Comparison of ENCODE assay signal across 1 cellular context in the genomic region with DNA sequence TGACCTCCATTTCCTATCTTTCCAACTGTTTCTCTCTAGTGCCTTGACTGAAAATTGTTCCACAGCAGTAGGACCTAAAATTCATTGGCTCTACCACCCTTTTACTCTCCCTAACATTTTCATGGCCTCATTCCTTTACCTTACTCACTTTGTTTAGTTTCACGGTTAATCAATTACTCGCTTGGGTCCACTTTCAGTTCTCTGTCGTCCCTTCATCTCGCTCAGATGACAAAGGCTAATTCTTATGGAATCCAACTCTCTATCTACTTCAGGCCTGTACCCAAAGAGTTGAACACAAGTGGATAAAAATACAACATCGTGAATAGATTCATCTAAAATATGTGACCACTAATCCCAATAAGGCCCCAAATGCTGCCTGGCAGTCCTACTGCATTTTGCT.
TF ChIP-seq lines count a peak whose summit lies in the region.

No MANE protein-coding gene starts in this region.

TF ChIP-seq in HepG2, 621 proteins besides CTCF, POLR2A, EP300 and RAD21 (continued from another document and continues in another):
- TF ChIP-seq, protein P1, sequence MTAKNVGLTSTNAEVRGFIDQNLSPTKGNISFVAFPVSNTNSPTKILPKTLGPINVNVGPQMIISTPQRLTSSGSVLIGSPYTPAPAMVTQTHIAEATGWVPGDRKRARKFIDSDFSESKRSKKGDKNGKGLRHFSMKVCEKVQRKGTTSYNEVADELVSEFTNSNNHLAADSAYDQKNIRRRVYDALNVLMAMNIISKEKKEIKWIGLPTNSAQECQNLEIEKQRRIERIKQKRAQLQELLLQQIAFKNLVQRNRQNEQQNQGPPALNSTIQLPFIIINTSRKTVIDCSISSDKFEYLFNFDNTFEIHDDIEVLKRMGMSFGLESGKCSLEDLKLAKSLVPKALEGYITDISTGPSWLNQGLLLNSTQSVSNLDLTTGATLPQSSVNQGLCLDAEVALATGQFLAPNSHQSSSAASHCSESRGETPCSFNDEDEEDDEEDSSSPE (CRISPR knock-in tag; IDR thresholded peaks at IDR 0.05): no peak
- TF ChIP-seq CHD4 (IDR thresholded peaks at IDR 0.05; ENCODE audit: borderline replicate concordance, low read length) (no peak), CEBPG (CRISPR knock-in tag; IDR thresholded peaks at IDR 0.05) (no peak), LCORL (IDR thresholded peaks at IDR 0.05) (no peak), LCORL (CRISPR knock-in tag; IDR thresholded peaks at IDR 0.05) (0 out of 2 replicates have a peak, but pooled peaks have one; percentile 23), PAXIP1 (CRISPR knock-in tag; conservative IDR thresholded peaks at IDR 0.05) (no peak; the same call in 1 of the 2 replicates), ZBTB3 (CRISPR knock-in tag; IDR thresholded peaks at IDR 0.05; ENCODE audit: borderline replicate concordance, low read depth) (no peak), E2F5 (CRISPR knock-in tag; conservative IDR thresholded peaks at IDR 0.05) (no peak), ZNF33B (CRISPR knock-in tag; IDR thresholded peaks at IDR 0.05) (no peak), ZNF350 (CRISPR knock-in tag; IDR thresholded peaks at IDR 0.05; ENCODE audit: borderline replicate concordance, low read depth) (no peak), SATB2 (CRISPR knock-in tag; IDR thresholded peaks at IDR 0.05) (no peak), ZNF720 (CRISPR knock-in tag; IDR thresholded peaks at IDR 0.05) (no peak), FOXP1 (IDR thresholded peaks at IDR 0.05) (no peak), FOXP1 (CRISPR knock-in tag; IDR thresholded peaks at IDR 0.05) (no peak), ISL2 (CRISPR knock-in tag; IDR thresholded peaks at IDR 0.05) (no peak), NFYB (CRISPR knock-in tag; IDR thresholded peaks at IDR 0.05) (no peak), HINFP (CRISPR knock-in tag; IDR thresholded peaks at IDR 0.05; ENCODE audit: low read depth) (no peak), ZFP90 (CRISPR knock-in tag; IDR thresholded peaks at IDR 0.05; ENCODE audit: borderline replicate concordance) (no peak), REXO4 (CRISPR knock-in tag; IDR thresholded peaks at IDR 0.05; ENCODE audit: borderline replicate concordance) (no peak), ZNF724P (CRISPR knock-in tag; IDR thresholded peaks at IDR 0.05; ENCODE audit: borderline replicate concordance) (no peak), RXRA (CRISPR knock-in tag; IDR thresholded peaks at IDR 0.05) (no peak), ZNF644 (CRISPR knock-in tag; IDR thresholded peaks at IDR 0.05; ENCODE audit: low read depth) (peak; percentile 54; the same call in 1 of the 2 replicates), HNF1B (CRISPR knock-in tag; IDR thresholded peaks at IDR 0.05) (0 out of 2 replicates have a peak, but pooled peaks have one; percentile 22), ZNF766 (CRISPR knock-in tag; IDR thresholded peaks at IDR 0.05; ENCODE audit: borderline replicate concordance) (no peak), ZNF792 (CRISPR knock-in tag; IDR thresholded peaks at IDR 0.05) (no peak), ZNF256 (CRISPR knock-in tag; conservative IDR thresholded peaks at IDR 0.05) (no peak), KLF15 (CRISPR knock-in tag; IDR thresholded peaks at IDR 0.05; ENCODE audit: borderline replicate concordance) (no peak)
- TF ChIP-seq, protein P2, sequence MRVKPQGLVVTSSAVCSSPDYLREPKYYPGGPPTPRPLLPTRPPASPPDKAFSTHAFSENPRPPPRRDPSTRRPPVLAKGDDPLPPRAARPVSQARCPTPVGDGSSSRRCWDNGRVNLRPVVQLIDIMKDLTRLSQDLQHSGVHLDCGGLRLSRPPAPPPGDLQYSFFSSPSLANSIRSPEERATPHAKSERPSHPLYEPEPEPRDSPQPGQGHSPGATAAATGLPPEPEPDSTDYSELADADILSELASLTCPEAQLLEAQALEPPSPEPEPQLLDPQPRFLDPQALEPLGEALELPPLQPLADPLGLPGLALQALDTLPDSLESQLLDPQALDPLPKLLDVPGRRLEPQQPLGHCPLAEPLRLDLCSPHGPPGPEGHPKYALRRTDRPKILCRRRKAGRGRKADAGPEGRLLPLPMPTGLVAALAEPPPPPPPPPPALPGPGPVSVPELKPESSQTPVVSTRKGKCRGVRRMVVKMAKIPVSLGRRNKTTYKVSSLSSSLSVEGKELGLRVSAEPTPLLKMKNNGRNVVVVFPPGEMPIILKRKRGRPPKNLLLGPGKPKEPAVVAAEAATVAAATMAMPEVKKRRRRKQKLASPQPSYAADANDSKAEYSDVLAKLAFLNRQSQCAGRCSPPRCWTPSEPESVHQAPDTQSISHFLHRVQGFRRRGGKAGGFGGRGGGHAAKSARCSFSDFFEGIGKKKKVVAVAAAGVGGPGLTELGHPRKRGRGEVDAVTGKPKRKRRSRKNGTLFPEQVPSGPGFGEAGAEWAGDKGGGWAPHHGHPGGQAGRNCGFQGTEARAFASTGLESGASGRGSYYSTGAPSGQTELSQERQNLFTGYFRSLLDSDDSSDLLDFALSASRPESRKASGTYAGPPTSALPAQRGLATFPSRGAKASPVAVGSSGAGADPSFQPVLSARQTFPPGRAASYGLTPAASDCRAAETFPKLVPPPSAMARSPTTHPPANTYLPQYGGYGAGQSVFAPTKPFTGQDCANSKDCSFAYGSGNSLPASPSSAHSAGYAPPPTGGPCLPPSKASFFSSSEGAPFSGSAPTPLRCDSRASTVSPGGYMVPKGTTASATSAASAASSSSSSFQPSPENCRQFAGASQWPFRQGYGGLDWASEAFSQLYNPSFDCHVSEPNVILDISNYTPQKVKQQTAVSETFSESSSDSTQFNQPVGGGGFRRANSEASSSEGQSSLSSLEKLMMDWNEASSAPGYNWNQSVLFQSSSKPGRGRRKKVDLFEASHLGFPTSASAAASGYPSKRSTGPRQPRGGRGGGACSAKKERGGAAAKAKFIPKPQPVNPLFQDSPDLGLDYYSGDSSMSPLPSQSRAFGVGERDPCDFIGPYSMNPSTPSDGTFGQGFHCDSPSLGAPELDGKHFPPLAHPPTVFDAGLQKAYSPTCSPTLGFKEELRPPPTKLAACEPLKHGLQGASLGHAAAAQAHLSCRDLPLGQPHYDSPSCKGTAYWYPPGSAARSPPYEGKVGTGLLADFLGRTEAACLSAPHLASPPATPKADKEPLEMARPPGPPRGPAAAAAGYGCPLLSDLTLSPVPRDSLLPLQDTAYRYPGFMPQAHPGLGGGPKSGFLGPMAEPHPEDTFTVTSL (CRISPR knock-in tag; IDR thresholded peaks at IDR 0.05; ENCODE audit: borderline replicate concordance): peak; percentile 41; the same call in 1 of the 2 replicates
- TF ChIP-seq, protein P3, sequence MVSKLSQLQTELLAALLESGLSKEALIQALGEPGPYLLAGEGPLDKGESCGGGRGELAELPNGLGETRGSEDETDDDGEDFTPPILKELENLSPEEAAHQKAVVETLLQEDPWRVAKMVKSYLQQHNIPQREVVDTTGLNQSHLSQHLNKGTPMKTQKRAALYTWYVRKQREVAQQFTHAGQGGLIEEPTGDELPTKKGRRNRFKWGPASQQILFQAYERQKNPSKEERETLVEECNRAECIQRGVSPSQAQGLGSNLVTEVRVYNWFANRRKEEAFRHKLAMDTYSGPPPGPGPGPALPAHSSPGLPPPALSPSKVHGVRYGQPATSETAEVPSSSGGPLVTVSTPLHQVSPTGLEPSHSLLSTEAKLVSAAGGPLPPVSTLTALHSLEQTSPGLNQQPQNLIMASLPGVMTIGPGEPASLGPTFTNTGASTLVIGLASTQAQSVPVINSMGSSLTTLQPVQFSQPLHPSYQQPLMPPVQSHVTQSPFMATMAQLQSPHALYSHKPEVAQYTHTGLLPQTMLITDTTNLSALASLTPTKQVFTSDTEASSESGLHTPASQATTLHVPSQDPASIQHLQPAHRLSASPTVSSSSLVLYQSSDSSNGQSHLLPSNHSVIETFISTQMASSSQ (IDR thresholded peaks at IDR 0.05; ENCODE audit: low read depth): 0 out of 2 replicates have a peak, but pooled peaks have one; percentile 43
- TF ChIP-seq, protein P3 (CRISPR knock-in tag; IDR thresholded peaks at IDR 0.05; ENCODE audit: borderline replicate concordance): peak; percentile 65; the same call in 1 of the 2 replicates
